In genomic region chr4:134865675-134866074, GRCh38 we compare ENCODE assay signal across 17 cellular contexts.
"Had no signal": no experiment of that assay in that cellular context is flagged by ENCODE, and none has a peak within 500 bp of the region (broad histone marks: within the 10 kb centered on the region; RNA-seq: fewer than 3 reads in every experiment).

No MANE protein-coding gene starts in this region.

- DNase-seq: activated CD4-positive, alpha-beta T cell treated with anti-CD3 and anti-CD28 coated beads, Interleukin-2, amount 50 U/mL, for 4 hours; activated CD4-positive, CD25-positive, alpha-beta regulatory T cell treated with anti-CD3 and anti-CD28 coated beads, Interleukin-2, amount 50 U/mL, for 72 hours; activated gamma-delta T cell treated with Interleukin-2 at 50 U/mL for 16 hours; caudate nucleus; dorsolateral prefrontal cortex; erythroblast; heart left ventricle; kidney glomerular epithelial cell; left ventricle myocardium inferior; nephron progenitor cell; stimulated activated CD4-positive, alpha-beta T cell treated with anti-CD3 and anti-CD28 coated beads, Interleukin-12 subunit alpha, Interleukin-12 subunit beta, amount 100 ng/mL, for 4 hours; stimulated activated CD4-positive, alpha-beta T cell treated with anti-CD3 and anti-CD28 coated beads, Interleukin-1b, Interleukin-23, amount 100 ng/mL, for 48 hours; stimulated activated naive CD8-positive, alpha-beta T cell treated with anti-CD3 and anti-CD28 coated beads, Interleukin-15, Interleukin-2, amounts not matched to agents 100 U/mL and 50 U/mL, for 24 hours; T-helper 2 cell had no signal

- H3K27ac ChIP-seq: dorsolateral prefrontal cortex, heart left ventricle, left ventricle myocardium inferior, right atrium auricular region, tibial nerve, VCaP had no signal

- ATAC-seq: heart left ventricle; stimulated activated naive CD8-positive, alpha-beta T cell treated with anti-CD3 and anti-CD28 coated beads, Interleukin-15, Interleukin-2, amounts not matched to agents 100 U/mL and 50 U/mL, for 24 hours had no signal

- H3K36me3 ChIP-seq: heart left ventricle, left ventricle myocardium inferior, right atrium auricular region, tibial nerve had no signal

- H3K4me1 ChIP-seq: heart left ventricle, left ventricle myocardium inferior, right atrium auricular region, tibial nerve had no signal

- H3K4me3 ChIP-seq: dorsolateral prefrontal cortex, heart left ventricle, left ventricle myocardium inferior, right atrium auricular region, tibial nerve had no signal

- H3K9me3 ChIP-seq: left ventricle myocardium inferior, right atrium auricular region, tibial nerve had no signal

- H3K27me3 ChIP-seq: dorsolateral prefrontal cortex, heart left ventricle, right atrium auricular region, tibial nerve had no signal
